ENCODE assay signal across 18 cellular contexts in genomic region chr19:1889907-1890306, GRCh38.
"Had no signal": no experiment of that assay in that cellular context is flagged by ENCODE, and none has a peak within 500 bp of the region (broad histone marks: within the 10 kb centered on the region; RNA-seq: fewer than 3 reads in every experiment).

No MANE protein-coding gene starts in this region.

- H3K36me3 Mint-ChIP-seq: activated CD8-positive, alpha-beta memory T cell treated with anti-CD3 and anti-CD28 coated beads, Interleukin-2, amount 10 ng/mL, durations not matched to agents 7 days and 5 days; naive thymus-derived CD4-positive, alpha-beta T cell had no signal

- H2AFZ ChIP-seq: hepatocyte had no signal

- H3K27ac Mint-ChIP-seq: activated CD8-positive, alpha-beta memory T cell treated with anti-CD3 and anti-CD28 coated beads, Interleukin-2, amount 10 ng/mL, durations not matched to agents 7 days and 5 days; activated T-helper 2 cell treated with anti-CD3 and anti-CD28 coated beads, Interferon-gamma antibody, Interleukin-2, Interleukin-4, amounts not matched to agents 10 μg/mL and 5 μg/mL and 100 μg/mL, durations not matched to agents 14 hours and 24 hours and 36 hours had no signal

- DNase-seq: activated CD4-positive, alpha-beta T cell treated with anti-CD3 and anti-CD28 coated beads for 4 hours; activated CD8-positive, alpha-beta memory T cell treated with anti-CD3 and anti-CD28 coated beads, Interleukin-2, amount 10 ng/mL, durations not matched to agents 7 days and 5 days; activated naive CD4-positive, alpha-beta T cell treated with Interleukin-2 at 50 U/mL for 16 hours; activated T-cell treated with anti-CD3 and anti-CD28 coated beads, Interleukin-2, amount 50 U/mL, for 1 hour; amniotic stem cell; foreskin fibroblast; mesendoderm; naive thymus-derived CD4-positive, alpha-beta T cell; occipital lobe; spleen; stimulated activated naive CD4-positive, alpha-beta T cell; substantia nigra; SW 1271; tibial artery; uterus had no signal

- H3K4me3 ChIP-seq: hepatocyte, spleen, tibial artery, uterus had no signal

- H3K36me3 ChIP-seq: spleen, tibial artery, uterus had no signal

- H3K27ac ChIP-seq: epithelial cell of prostate, hepatocyte, spleen, tibial artery, uterus had no signal

- ATAC-seq: activated CD8-positive, alpha-beta memory T cell treated with anti-CD3 and anti-CD28 coated beads, Interleukin-2, amount 10 ng/mL, durations not matched to agents 7 days and 5 days; naive thymus-derived CD4-positive, alpha-beta T cell had no signal

- H3K4me2 ChIP-seq: hepatocyte had no signal

- H3K27me3 ChIP-seq: hepatocyte, spleen, tibial artery, uterus had no signal

- H3K4me3 Mint-ChIP-seq: activated CD8-positive, alpha-beta memory T cell treated with anti-CD3 and anti-CD28 coated beads, Interleukin-2, amount 10 ng/mL, durations not matched to agents 7 days and 5 days; naive thymus-derived CD4-positive, alpha-beta T cell had no signal

- H3K9me3 ChIP-seq: spleen, tibial artery, uterus had no signal

- H3K27me3 Mint-ChIP-seq: activated CD8-positive, alpha-beta memory T cell treated with anti-CD3 and anti-CD28 coated beads, Interleukin-2, amount 10 ng/mL, durations not matched to agents 7 days and 5 days; naive thymus-derived CD4-positive, alpha-beta T cell had no signal

- H3K9me3 Mint-ChIP-seq: activated T-helper 2 cell treated with anti-CD3 and anti-CD28 coated beads, Interferon-gamma antibody, Interleukin-2, Interleukin-4, amounts not matched to agents 10 μg/mL and 5 μg/mL and 100 μg/mL, durations not matched to agents 14 hours and 24 hours and 36 hours; naive thymus-derived CD4-positive, alpha-beta T cell had no signal
